In genomic region chr20:8389381-8390368, GRCh38 we compare ENCODE assay signal across 8 cellular contexts.
DNase-seq lines count a peak whose midpoint lies in the region; ATAC-seq, FAIRE-seq and TF ChIP-seq lines count a peak whose summit lies in the region.

No MANE protein-coding gene starts in this region.

- intact Hi-C loops in colonic mucosa (cut with DNase I) = loop anchor here (2.0 to 10.0 kb wide), 3 partner anchors 257 to 345 kb away; partner anchors contain the start of gene PLCB1

- FAIRE-seq in H54 (lab: Jason Lieb, UNC) = no peak

- DNase-seq in AG09319 (ENCODE audit: extremely low read depth, low read depth) = peak; percentile 38
- peak; percentile 4 for DNase-seq in H54 (ENCODE audit: insufficient read length, low spot score)
- DNase-seq in NCI-H82 (lab: John Stamatoyannopoulos, UW) = peak; percentile 72
- DNase-seq in colonic mucosa = no peak
- peak; percentile 55 to 77 for DNase-seq in lung microvascular endothelial cell (ENCODE audit: low read depth in 2 of 2)
- no peak for DNase-seq in NK-92 treated with Interleukin-12 subunit alpha and Interleukin-12 subunit beta, amount 100 ng/mL, for 24 hours (lab: John Stamatoyannopoulos, UW)

- H3K9ac ChIP-seq in colonic mucosa (ENCODE audit: low read depth in 2 of 2, low read length in 2 of 2) = no peak overlapping the region

- H3K36me3 ChIP-seq in colonic mucosa = no peaks in the 10 kb centered on the region

- no peak overlapping the region for H3K27ac ChIP-seq in colonic mucosa

- no peak for ATAC-seq in GM21423 (IDR thresholded peaks at IDR 0.05; ENCODE audit: unreplicated experiment)
- no peak for ATAC-seq in HG03175 (IDR thresholded peaks at IDR 0.05; ENCODE audit: unreplicated experiment)

- H3K27me3 ChIP-seq in colonic mucosa = no peaks in the 10 kb centered on the region

- no peaks in the 10 kb centered on the region for H3K4me1 ChIP-seq in colonic mucosa

- TF ChIP-seq CTCF in AG09319 (IDR thresholded peaks at IDR 0.05; ENCODE audit: low read depth, low read length) (peak; percentile 26), colonic mucosa (IDR thresholded peaks at IDR 0.05) (peak; percentile 35)

- no peaks in the 10 kb centered on the region for H3K9me3 ChIP-seq in colonic mucosa

- no peak for TF ChIP-seq POLR2A in H54 (IDR thresholded peaks at IDR 0.05; ENCODE audit: low read depth, low read length)

- no peak overlapping the region for H3K4me3 ChIP-seq in colonic mucosa

Comparison
In these comparisons a context has a peak if more than half of its experiments do, and no peak if none do; other contexts are left out.
1. DNase-seq: peak in AG09319 (single experiment), H54 (single experiment), NCI-H82 (single experiment) and lung microvascular endothelial cell (2 of 2); none in colonic mucosa (single experiment) and NK-92 treated with Interleukin-12 subunit alpha and Interleukin-12 subunit beta, amount 100 ng/mL, for 24 hours (single experiment).